Comparison of ENCODE assay signal across 15 cellular contexts in the genomic region with DNA sequence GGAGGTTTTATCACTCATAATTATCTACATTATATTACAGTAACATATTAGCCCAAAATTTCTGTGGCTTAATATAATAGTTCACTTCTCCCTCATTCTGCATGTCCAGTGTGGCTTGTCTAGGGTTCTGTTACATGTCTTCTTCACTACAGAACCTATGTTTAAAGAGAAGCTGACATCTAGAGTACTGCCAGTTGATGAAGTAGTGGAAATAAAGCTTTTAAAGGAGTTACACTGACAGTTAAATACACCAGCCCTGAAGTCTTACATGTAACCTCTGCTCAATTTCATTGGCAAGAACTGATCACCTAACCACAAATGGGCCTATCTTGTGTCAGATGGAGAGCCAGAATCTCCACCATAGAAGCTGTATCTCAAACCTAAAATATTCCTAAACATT. TPM values are rescaled to one million over a fixed set of nuclear protein-coding genes. Genes with fewer than 3 reads are reported as not detected.
DNase-seq lines count a peak whose midpoint lies in the region; ATAC-seq and TF ChIP-seq lines count a peak whose summit lies in the region.
"Had no signal": no experiment of that assay in that cellular context is flagged by ENCODE, and none has a peak within 500 bp of the region (broad histone marks: within the 10 kb centered on the region; RNA-seq: fewer than 3 reads in every experiment).

No MANE protein-coding gene starts in this region.

- no peak overlapping the region for H2BK120ac ChIP-seq in mesenchymal stem cell (ENCODE audit: low read depth, low read length)

- TF ChIP-seq EP300 in SK-N-SH (IDR thresholded peaks at IDR 0.05; ENCODE audit: borderline replicate concordance in 1 of 2, low read depth in 1 of 2, low read length in 1 of 2) (0 out of 4 replicates have a peak, but pooled peaks of 1 of the 2 experiments have one; percentile 5), esophagus muscularis mucosa (IDR thresholded peaks at IDR 0.05) (no peak), transverse colon (IDR thresholded peaks at IDR 0.05; ENCODE audit: low read depth) (no peak)

- H4K8ac ChIP-seq in mesenchymal stem cell (ENCODE audit: low read length), result no peak overlapping the region

- H2BK15ac ChIP-seq in mesenchymal stem cell (ENCODE audit: low read depth, poor library complexity, severe bottlenecking), result no peak overlapping the region

- peak; percentile 51; the same call in 1 of the 3 replicates for ATAC-seq in SK-N-SH treated with all-trans-retinoic acid at 6 μM for 48 hours
- no peak for ATAC-seq in T-helper 17 cell
- ATAC-seq: CD8-positive, alpha-beta T cell had no signal

- no peak overlapping the region for H4K91ac ChIP-seq in mesenchymal stem cell (ENCODE audit: low read length)

- H4K20me1 ChIP-seq in SK-N-SH (ENCODE audit: insufficient read depth), result no peaks in the 10 kb centered on the region

- H3K9ac ChIP-seq in SK-N-SH (no peak overlapping the region), mesenchymal stem cell (ENCODE audit: low read length) (no peak overlapping the region)

- H3K23ac ChIP-seq in mesenchymal stem cell (ENCODE audit: low read length in 2 of 2), result peak overlapping the region in 1 of 2 experiments; percentile 34

- POLR2A ChIA-PET in SK-N-SH (lab: Yijun Ruan, JAX), result interaction anchor here (0.5 kb wide), 1 partner anchor 1714 kb away, joined by 3 read pairs; no protein-coding TSS in a partner anchor

- H3K79me2 ChIP-seq in SK-N-SH (ENCODE audit: insufficient read depth), result no peaks in the 10 kb centered on the region

- H3K4me1 Mint-ChIP-seq in T-helper 17 cell, result peaks cover 50% of the 10 kb centered on the region

- H3K4me3 ChIP-seq in SK-N-SH (ENCODE audit: low read depth in 2 of 2, low read length in 1 of 2), result no peak overlapping the region
- no peak overlapping the region for H3K4me3 ChIP-seq in esophagus muscularis mucosa
- H3K4me3 ChIP-seq in mesenchymal stem cell (ENCODE audit: insufficient read depth in 1 of 2, low read depth in 1 of 2, low read length in 2 of 2), result no peak overlapping the region
- no peak overlapping the region for H3K4me3 ChIP-seq in transverse colon
- H3K4me3 ChIP-seq: HAP-1 had no signal

- H3K4ac ChIP-seq in mesenchymal stem cell (ENCODE audit: low read depth in 1 of 2, low read length in 2 of 2), result no peak overlapping the region

- H3K27ac ChIP-seq in SK-N-SH (ENCODE audit: low read depth in 2 of 2, low read length in 1 of 2) (peak overlapping the region in 1 of 2 experiments; percentile 5; a peak in 1 of 4 replicates), esophagus muscularis mucosa (replicated peaks in 1 of 4) (peak overlapping the region; percentile 2 to 64 (median 50)), mesenchymal stem cell (ENCODE audit: low read length, poor library complexity, severe bottlenecking) (no peak overlapping the region), transverse colon (peak overlapping the region in 3 of 4 donors; percentile 16 to 49 (median 28))
- H3K27ac ChIP-seq: 22Rv1, HL-60 had no signal

- H3K4me2 ChIP-seq in SK-N-SH (no peak overlapping the region), mesenchymal stem cell (ENCODE audit: low read length, poor library complexity, severe bottlenecking) (no peak overlapping the region)

- CTCF ChIA-PET in SK-N-SH (lab: Yijun Ruan, JAX), result interaction anchor here (0.7 to 1.6 kb wide), 3 partner anchors 124 to 146 kb away, joined by 3 to 5 read pairs (median 4); no protein-coding TSS in a partner anchor

- no peak for DNase-seq in SK-N-SH
- DNase-seq in esophagus muscularis mucosa (ENCODE audit: extremely low spot score), result no peak
- peak; percentile 10 for DNase-seq in mesenchymal stem cell
- DNase-seq in transverse colon, result no peak
- DNase-seq in T-helper 17 cell, result no peak
- DNase-seq in SW480 (ENCODE audit: low spot score), result no peak
- DNase-seq: CD8-positive, alpha-beta T cell; COR-L47; DND-41; GDM1 had no signal

- no peak for TF ChIP-seq RAD21 in SK-N-SH (IDR thresholded peaks at IDR 0.05; ENCODE audit: low read length)

- H3K36me3 ChIP-seq in SK-N-SH (replicated peaks in 1 of 2; ENCODE audit: control insufficient read depth in 1 of 2, insufficient read depth in 2 of 2, low read length in 1 of 2) (no peaks in the 10 kb centered on the region), esophagus muscularis mucosa (no peaks in the 10 kb centered on the region), mesenchymal stem cell (ENCODE audit: control insufficient read depth in 1 of 2, insufficient read depth in 2 of 2, low read depth in 1 of 2, low read length in 2 of 2) (no peaks in the 10 kb centered on the region), transverse colon (no peaks in the 10 kb centered on the region)
- H3K36me3 ChIP-seq: HAP-1 had no signal

- no peaks in the 10 kb centered on the region for H3K9me2 ChIP-seq in SK-N-SH

- H2BK5ac ChIP-seq in mesenchymal stem cell (ENCODE audit: low read depth, low read length, poor library complexity, severe bottlenecking), result no peak overlapping the region

- H3K14ac ChIP-seq in mesenchymal stem cell (ENCODE audit: low read length in 2 of 2), result no peak overlapping the region

- peaks cover 6 to 11% of the 10 kb centered on the region in 2 experiments; a peak in 3 of 4 replicates for H3K4me1 ChIP-seq in SK-N-SH (ENCODE audit: control insufficient read depth in 1 of 2, insufficient read depth in 2 of 2, low read depth in 1 of 2, low read length in 1 of 2)
- H3K4me1 ChIP-seq in esophagus muscularis mucosa, result peaks cover 9 to 89% (median 84%) of the 10 kb centered on the region in 4 donors
- no peaks in the 10 kb centered on the region for H3K4me1 ChIP-seq in mesenchymal stem cell (ENCODE audit: control insufficient read depth, insufficient read depth, low read depth, low read length)
- H3K4me1 ChIP-seq in transverse colon, result peaks cover 8 to 39% (median 12%) of the 10 kb centered on the region in 4 donors

- H3K18ac ChIP-seq in mesenchymal stem cell (ENCODE audit: low read depth in 1 of 2, low read length in 2 of 2), result no peak overlapping the region

- H2AFZ ChIP-seq in SK-N-SH (ENCODE audit: low read depth) (no peak overlapping the region), mesenchymal stem cell (ENCODE audit: low read depth, low read length) (no peak overlapping the region)

- peaks cover 8% of the 10 kb centered on the region for H3K36me3 Mint-ChIP-seq in T-helper 17 cell (ENCODE audit: low read depth)

- TF ChIP-seq POLR2A in esophagus muscularis mucosa (IDR thresholded peaks at IDR 0.05; ENCODE audit: low read depth), result no peak
- no peak for TF ChIP-seq POLR2A in transverse colon (IDR thresholded peaks at IDR 0.05)

- intact Hi-C loops in esophagus muscularis mucosa (cut with DNase I) (no loop called here), transverse colon (cut with DNase I; ENCODE audit: low total_unique reads) (no loop called here)

- no peak overlapping the region for H3K27ac Mint-ChIP-seq in T-helper 17 cell
- H3K27ac Mint-ChIP-seq: CD14-positive monocyte; CD8-positive, alpha-beta T cell had no signal

- H3K27me3 Mint-ChIP-seq in T-helper 17 cell, result no peaks in the 10 kb centered on the region

- H3K9me3 ChIP-seq in SK-N-SH (no peaks in the 10 kb centered on the region), esophagus muscularis mucosa (no peaks in the 10 kb centered on the region), mesenchymal stem cell (ENCODE audit: control insufficient read depth, low read length) (no peaks in the 10 kb centered on the region), transverse colon (no peaks in the 10 kb centered on the region), T-helper 17 cell (ENCODE audit: control insufficient read depth, low read length, poor library complexity, severe bottlenecking) (no peaks in the 10 kb centered on the region)
- H3K9me3 ChIP-seq: HAP-1 had no signal

- in situ Hi-C loops in transverse colon (cut with MboI; ENCODE audit: low pct_ligation_motif_present in 1 of 4, low pct_unique_long_range_greater_than_20kb in 1 of 4, low sequenced_read_pairs in 3 of 4), result no loop called here

- TF ChIP-seq CTCF in SK-N-SH (IDR thresholded peaks at IDR 0.05) (no peak), esophagus muscularis mucosa (IDR thresholded peaks at IDR 0.05) (no peak), transverse colon (IDR thresholded peaks at IDR 0.05) (no peak)

- no peak overlapping the region for H2BK12ac ChIP-seq in mesenchymal stem cell (ENCODE audit: low read length in 2 of 2)

- H3F3A ChIP-seq in SK-N-SH (replicated peaks; ENCODE audit: insufficient read depth), result no peaks in the 10 kb centered on the region

- H3K4me3 Mint-ChIP-seq in T-helper 17 cell, result no peak overlapping the region
- H3K4me3 Mint-ChIP-seq: CD14-positive monocyte; CD8-positive, alpha-beta T cell had no signal

- H3K27me3 ChIP-seq in SK-N-SH (ENCODE audit: insufficient read depth) (no peaks in the 10 kb centered on the region), esophagus muscularis mucosa (no peaks in the 10 kb centered on the region), mesenchymal stem cell (ENCODE audit: control insufficient read depth in 1 of 2, insufficient read depth in 1 of 2, low read length in 2 of 2) (no peaks in the 10 kb centered on the region), transverse colon (no peaks in the 10 kb centered on the region)

- peaks cover 8% of the 10 kb centered on the region for H3K79me1 ChIP-seq in mesenchymal stem cell (replicated peaks; ENCODE audit: low read length, poor library complexity, severe bottlenecking)

- H2AK5ac ChIP-seq in mesenchymal stem cell (ENCODE audit: low read length, severe bottlenecking), result no peak overlapping the region

TF ChIP-seq in SK-N-SH treated with all-trans-retinoic acid at 6 μM for 48 hours, 23 proteins besides CTCF, POLR2A, EP300 and RAD21:
- TF ChIP-seq GLIS3 (CRISPR knock-in tag; IDR thresholded peaks at IDR 0.05), result no peak
- no peak for TF ChIP-seq ZNF565 (CRISPR knock-in tag; conservative IDR thresholded peaks at IDR 0.05; ENCODE audit: low read depth)
- no peak for TF ChIP-seq ARNTL (CRISPR knock-in tag; IDR thresholded peaks at IDR 0.05; ENCODE audit: borderline replicate concordance, low read depth)
- peak; percentile 73 for TF ChIP-seq ISL1 (CRISPR knock-in tag; IDR thresholded peaks at IDR 0.05)
- TF ChIP-seq ZC3H10 (CRISPR knock-in tag; IDR thresholded peaks at IDR 0.05), result peak; percentile 32; the same call in 1 of the 2 replicates

TF ChIP-seq in SK-N-SH, 30 proteins besides CTCF, POLR2A, EP300 and RAD21 (continues in another document):
- TF ChIP-seq TAF1 (IDR thresholded peaks at IDR 0.05; ENCODE audit: borderline replicate concordance, low read depth, low read length), result no peak
- no peak for TF ChIP-seq TCF12 (IDR thresholded peaks at IDR 0.05)
- no peak for TF ChIP-seq NFIC (IDR thresholded peaks at IDR 0.05; ENCODE audit: borderline replicate concordance)
- no peak for TF ChIP-seq FOXJ3 (CRISPR knock-in tag; IDR thresholded peaks at IDR 0.05)
- TF ChIP-seq MXI1 (IDR thresholded peaks at IDR 0.05; ENCODE audit: low read depth, low read length), result no peak
- TF ChIP-seq YY1 (IDR thresholded peaks at IDR 0.05; ENCODE audit: low read depth), result no peak
- TF ChIP-seq RCOR1 (IDR thresholded peaks at IDR 0.05; ENCODE audit: low read length), result no peak

RNA-seq across cellular contexts. Expression of a gene that starts 32.9 kb away (rescaled TPM):
- polyA plus RNA-seq in SK-N-SH (2012; rRNA removed), result 0.67 and 0.78 TPM in 2 replicates
- 0.98 TPM in 2 replicates for polyA plus RNA-seq in SK-N-SH (2012; cell fraction: cytosol; rRNA removed)
- polyA plus RNA-seq in SK-N-SH (2012; cell fraction: nucleus; rRNA removed), result 0.65 and 0.75 TPM in 2 replicates
- total RNA-seq in esophagus muscularis mucosa (10 to 100 TPM; 30.8 to 40.6 (median 35.0) TPM), transverse colon (10 to 100 TPM in 3 of 4 donors, 1 to 10 TPM in 1; 7.5 to 32.8 (median 28.0) TPM), T-helper 17 cell (10 to 100 TPM; 35.4 to 42.0 TPM)
- polyA plus RNA-seq in mesenchymal stem cell (2013, experiment 1 of 2), result 1.5 TPM
- polyA plus RNA-seq in mesenchymal stem cell (2013, experiment 2 of 2), result 1.4 TPM
